ENCODE assay signal across 8 cellular contexts in the genomic region with DNA sequence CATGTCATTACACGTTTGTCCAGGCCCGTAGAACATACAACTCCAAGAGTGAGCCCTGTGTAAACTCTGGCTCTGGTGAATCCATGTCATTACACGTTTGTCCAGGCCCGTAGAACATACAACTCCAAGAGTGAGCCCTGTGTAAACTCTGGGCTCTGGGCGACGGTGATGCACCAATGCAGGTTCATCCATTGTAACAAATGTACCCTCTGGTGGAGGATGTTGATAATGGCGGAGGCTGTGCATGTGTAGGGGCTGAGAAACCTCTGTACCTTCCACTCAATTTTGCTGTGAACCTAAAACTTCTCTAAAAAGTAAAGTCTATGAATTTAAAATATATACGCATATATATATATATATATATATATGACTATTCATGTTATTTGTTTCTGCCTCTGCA. TPM values are rescaled to one million over a fixed set of nuclear protein-coding genes. Genes with fewer than 3 reads are reported as not detected.
DNase-seq lines count a peak whose midpoint lies in the region; ATAC-seq and TF ChIP-seq lines count a peak whose summit lies in the region.
"Not testable (repeated sequence)": the region's sequence is repeated elsewhere in the genome, so short reads cannot be mapped to it uniquely, and the experiment has no call there.

No MANE protein-coding gene starts in this region.

- ATAC-seq in activated CD4-positive, alpha-beta T cell treated with anti-CD3 and anti-CD28 coated beads for 36 hours = peak; percentile 69
- peak in 3 of 4 donors; percentile 60 to 68 (median 64) for ATAC-seq in psoas muscle

- not testable (repeated sequence) for H4K20me1 ChIP-seq in PC-9 (ENCODE audit: insufficient read depth)

- intact Hi-C loops in CD14-positive monocyte (cut with micrococcal nuclease) = loop anchor here (5.0 to 10.0 kb wide), 3 partner anchors 404 to 631 kb away; no protein-coding TSS in a partner anchor
- intact Hi-C loops in PC-9 (cut with micrococcal nuclease; ENCODE audit: unreplicated experiment) = loop anchor here (5.0 kb wide), 2 partner anchors 339 to 514 kb away; no protein-coding TSS in a partner anchor
- intact Hi-C loops in activated CD4-positive, alpha-beta T cell treated with anti-CD3 and anti-CD28 coated beads for 36 hours (cut with DNase I, micrococcal nuclease) = loop anchor here (5.0 kb wide), 3 partner anchors 329 to 629 kb away; partner anchors contain the start of gene ETS2 (in 1 of the 2)
- intact Hi-C loops in psoas muscle (cut with DNase I) = loop anchor here in 1 of 2 donors (5.0 kb wide), 2 partner anchors 404 to 629 kb away; no protein-coding TSS in a partner anchor

- not testable (repeated sequence) for H3K4me3 ChIP-seq in PC-9, psoas muscle

- 52 to 74% (median 57%) methylated on average over 6 to 8 of the region's 8 CpGs for WGBS in psoas muscle, 3 donors

- not testable (repeated sequence) for H3K27ac ChIP-seq in PC-9, psoas muscle

- not testable (repeated sequence) for H3K79me2 ChIP-seq in PC-9 (ENCODE audit: low read depth)

- not testable (repeated sequence) for H3K36me3 ChIP-seq in PC-9 (ENCODE audit: low read depth); psoas muscle (ENCODE audit: insufficient read depth in 1 of 2, low read depth in 1 of 2)

- not testable (repeated sequence) for DNase-seq in CD14-positive monocyte (ENCODE audit: low spot score); psoas muscle
- DNase-seq in HT-29 (ENCODE audit: low spot score) = peak; percentile 53
- DNase-seq in NCI-H2081 (lab: John Stamatoyannopoulos, UW) = peak; percentile 51 to 64
- DNase-seq in PC-9 = peak in 1 of 2 experiments; percentile 19
- DNase-seq in activated CD4-positive, alpha-beta T cell treated with anti-CD3 and anti-CD28 coated beads for 36 hours = peak; percentile 48
- DNase-seq in dermis microvascular lymphatic vessel endothelial cell (ENCODE audit: low read depth in 2 of 2) = peak; percentile 29 to 50
- DNase-seq in iris pigment epithelial cell (ENCODE audit: low read depth) = peak; percentile 59

- BruUV-seq in PC-9 (replicated peaks; lab: Mats Ljungman, UMichigan) = not testable (repeated sequence)

- not testable (repeated sequence) for H3K9me3 Mint-ChIP-seq in CD14-positive monocyte; activated CD4-positive, alpha-beta T cell treated with anti-CD3 and anti-CD28 coated beads for 36 hours (ENCODE audit: low read depth)

- not testable (repeated sequence) for H2AFZ ChIP-seq in PC-9

- H3K27me3 ChIP-seq in PC-9 (ENCODE audit: insufficient read depth, low read depth); psoas muscle (ENCODE audit: insufficient read depth in 3 of 3, low read length in 2 of 3): not testable (repeated sequence)

- not testable (repeated sequence) for H3K27ac Mint-ChIP-seq in CD14-positive monocyte; activated CD4-positive, alpha-beta T cell treated with anti-CD3 and anti-CD28 coated beads for 36 hours

- not testable (repeated sequence) for H3F3A ChIP-seq in PC-9 (ENCODE audit: insufficient read depth, low read depth)

- CTCF ChIA-PET in PC-9 (lab: Charles Lee) = not testable (repeated sequence)
- CTCF ChIA-PET in activated CD4-positive, alpha-beta T cell treated with anti-CD3 and anti-CD28 coated beads for 36 hours (lab: Charles Lee) = interaction anchor here (0.7 kb wide), 1 partner anchor 179 kb away, joined by 4 read pairs; no protein-coding TSS in a partner anchor

- not testable (repeated sequence) for H3K4me1 Mint-ChIP-seq in CD14-positive monocyte; activated CD4-positive, alpha-beta T cell treated with anti-CD3 and anti-CD28 coated beads for 36 hours

- POLR2A ChIA-PET in PC-9 (lab: Charles Lee; ENCODE audit: unreplicated experiment); activated CD4-positive, alpha-beta T cell treated with anti-CD3 and anti-CD28 coated beads for 36 hours (lab: Charles Lee): not testable (repeated sequence)

- TF ChIP-seq CTCF in CD14-positive monocyte (IDR thresholded peaks at IDR 0.05) (peak; percentile 49), PC-9 (conservative IDR thresholded peaks at IDR 0.05) (0 out of 2 replicates have a peak, but pooled peaks have one; percentile 18), psoas muscle (IDR thresholded peaks at IDR 0.05) (peak; percentile 32)

- not testable (repeated sequence) for H3K4me3 Mint-ChIP-seq in CD14-positive monocyte; activated CD4-positive, alpha-beta T cell treated with anti-CD3 and anti-CD28 coated beads for 36 hours

- H3K27me3 Mint-ChIP-seq in CD14-positive monocyte (ENCODE audit: low read depth in 3 of 3); activated CD4-positive, alpha-beta T cell treated with anti-CD3 and anti-CD28 coated beads for 36 hours: not testable (repeated sequence)

- not testable (repeated sequence) for H3K9me3 ChIP-seq in PC-9 (ENCODE audit: insufficient read depth, low read depth); psoas muscle

- not testable (repeated sequence) for H3K4me1 ChIP-seq in PC-9 (replicated peaks; ENCODE audit: insufficient read depth); psoas muscle

- H3K9me2 ChIP-seq in PC-9 (ENCODE audit: insufficient read depth) = not testable (repeated sequence)

- H3K36me3 Mint-ChIP-seq in CD14-positive monocyte; activated CD4-positive, alpha-beta T cell treated with anti-CD3 and anti-CD28 coated beads for 36 hours (ENCODE audit: low read depth): not testable (repeated sequence)

- H3K4me2 ChIP-seq in PC-9 = not testable (repeated sequence)

RNA-seq across cellular contexts. Expression of gene PSMG1, which starts 47.1 kb away (rescaled TPM):
- polyA plus RNA-seq in CD14-positive monocyte (10 to 100 TPM; 26.2 to 29.2 TPM), psoas muscle (10 to 100 TPM; 44.0 to 52.1 (median 45.0) TPM)
- 48.8 and 50.9 TPM in 2 replicates for total RNA-seq in HT-29 (2014; rRNA removed; shearing (Covaris generic))
- total RNA-seq in PC-9 (2021) (20.4 and 29.0 TPM in 2 replicates), dermis microvascular lymphatic vessel endothelial cell (58.5 and 76.5 TPM in 2 replicates), psoas muscle (10 to 100 TPM; 20.5 to 50.3 (median 38.3) TPM)
- 100 to 1,000 TPM; 109 to 123 TPM for total RNA-seq in activated CD4-positive, alpha-beta T cell treated with anti-CD3 and anti-CD28 coated beads for 36 hours
